21 cellular contexts compared by ENCODE assay signal in genomic region chr4:121464854-121465253, GRCh38.
A peak's percentile ranks its signal among the peaks of the same experiment; 100 is the strongest.
DNase-seq lines count a peak whose midpoint lies in the region; ATAC-seq and TF ChIP-seq lines count a peak whose summit lies in the region.
"Had no signal": no experiment of that assay in that cellular context is flagged by ENCODE, and none has a peak within 500 bp of the region (broad histone marks: within the 10 kb centered on the region; RNA-seq: fewer than 3 reads in every experiment).

No MANE protein-coding gene starts in this region.

- TF ChIP-seq EP300 in upper lobe of left lung (IDR thresholded peaks at IDR 0.05): no peak

- no peaks in the 10 kb centered on the region for H3K27me3 ChIP-seq in smooth muscle cell (ENCODE audit: low read depth)
- no peaks in the 10 kb centered on the region for H3K27me3 ChIP-seq in upper lobe of left lung
- H3K27me3 ChIP-seq in dorsolateral prefrontal cortex: peaks cover 0 to 7% (median 0%) of the 10 kb centered on the region in 45 donors
- H3K27me3 ChIP-seq: sigmoid colon, tibial nerve had no signal

- TF ChIP-seq POLR2A in upper lobe of left lung (IDR thresholded peaks at IDR 0.05): no peak

- no peaks in the 10 kb centered on the region for H3K4me1 ChIP-seq in smooth muscle cell (ENCODE audit: low read depth)
- no peaks in the 10 kb centered on the region for H3K4me1 ChIP-seq in upper lobe of left lung

- H3K27ac ChIP-seq in smooth muscle cell (ENCODE audit: low read depth) (no peak overlapping the region), upper lobe of left lung (no peak overlapping the region), dorsolateral prefrontal cortex (no peak overlapping the region)
- H3K27ac ChIP-seq: 22Rv1, sigmoid colon, tibial nerve had no signal

- H3F3A ChIP-seq in smooth muscle cell (ENCODE audit: low read depth): no peaks in the 10 kb centered on the region

- WGBS in smooth muscle cell (ENCODE audit: low lambda C conversion rate): 84% methylated on average over 2 of the region's 2 CpGs
- WGBS in upper lobe of left lung, 2 donors: 54 to 63% methylated on average over 2 of the region's 2 CpGs

- no peak for ATAC-seq in upper lobe of left lung (ENCODE audit: low FRiP score in 2 of 2)
- ATAC-seq: esophagus mucosa; left ventricle myocardium superior; stimulated activated naive B cell treated with anti-CD40 and anti-IgM and Interleukin-4, amounts not matched to agents 10 μg/mL and 1 μg/mL and 100 μg/mL, for 72 hours had no signal

- no peaks in the 10 kb centered on the region for H4K20me1 ChIP-seq in smooth muscle cell (ENCODE audit: low read depth)

- no peak overlapping the region for H3K9ac ChIP-seq in smooth muscle cell (ENCODE audit: low read depth)

- H3K79me2 ChIP-seq in smooth muscle cell (ENCODE audit: low read depth): no peaks in the 10 kb centered on the region

- intact Hi-C loops in dorsolateral prefrontal cortex (cut with DNase I): loop anchor here in 1 of 2 donors (5.0 kb wide), 1 partner anchor 187 kb away; no protein-coding TSS in a partner anchor

- no peaks in the 10 kb centered on the region for H3K36me3 ChIP-seq in smooth muscle cell (ENCODE audit: low read depth)
- H3K36me3 ChIP-seq in upper lobe of left lung: no peaks in the 10 kb centered on the region
- H3K36me3 ChIP-seq: sigmoid colon, tibial nerve had no signal

- no peak for TF ChIP-seq CTCF in smooth muscle cell (IDR thresholded peaks at IDR 0.05; ENCODE audit: borderline replicate concordance, insufficient read depth, poor library complexity, severe bottlenecking)
- TF ChIP-seq CTCF in upper lobe of left lung (IDR thresholded peaks at IDR 0.05): no peak
- TF ChIP-seq CTCF in dorsolateral prefrontal cortex (IDR thresholded peaks at IDR 0.05 in 54 of 56, conservative IDR thresholded peaks at IDR 0.05 in 2 of 56; ENCODE audit: low read depth in 1 of 56, partially characterized antibody in 56 of 56): no peak

- no peak overlapping the region for H3K4me2 ChIP-seq in smooth muscle cell

- H3K9me3 ChIP-seq in smooth muscle cell (replicated peaks; ENCODE audit: low read depth): no peaks in the 10 kb centered on the region
- peaks cover 0 to 3% (median 0%) of the 10 kb centered on the region in 4 donors for H3K9me3 ChIP-seq in upper lobe of left lung
- H3K9me3 ChIP-seq: sigmoid colon had no signal

- H2AFZ ChIP-seq in smooth muscle cell (ENCODE audit: low read depth): peak overlapping the region; percentile 13

- DNase-seq in SKM-1 treated with dmso at 0.1 percent for 144 hours (lab: John Stamatoyannopoulos, UW; ENCODE audit: unreplicated experiment) (peak; percentile 7), SKM-1 (lab: John Stamatoyannopoulos, UW; ENCODE audit: unreplicated experiment) (no peak), glomerular visceral epithelial cell (ENCODE audit: extremely low spot score) (peak; percentile 21), smooth muscle cell (lab: John Stamatoyannopoulos, UW; ENCODE audit: unreplicated experiment) (no peak), upper lobe of left lung (no peak), nucleus accumbens (lab: John Stamatoyannopoulos, UW) (no peak), dorsolateral prefrontal cortex (no peak)
- peak; percentile 18 for DNase-seq in Jurkat, Clone E6-1 (ENCODE audit: low read depth, low spot score)
- DNase-seq: activated naive CD4-positive, alpha-beta T cell; amniotic stem cell; COR-L47; left ventricle myocardium superior; NCI-H1105 treated with DMSO at 0.1 percent for 48 hours; NCI-H2107; NCI-H524; SHP77 treated with DMSO at 0.1 percent for 48 hours; sigmoid colon; stimulated activated naive B cell treated with anti-CD40 and anti-IgM and Interleukin-4, amounts not matched to agents 10 μg/mL and 1 μg/mL and 100 μg/mL, for 72 hours had no signal

- H3K4me3 ChIP-seq in Jurkat, Clone E6-1 (ENCODE audit: low read length): no peak overlapping the region
- H3K4me3 ChIP-seq in smooth muscle cell (no peak overlapping the region), upper lobe of left lung (no peak overlapping the region), dorsolateral prefrontal cortex (no peak overlapping the region)
- H3K4me3 ChIP-seq: sigmoid colon, tibial nerve had no signal

Comparison
In these comparisons a context has a peak if more than half of its experiments do, and no peak if none do; other contexts are left out.
1. DNase-seq: peak in SKM-1 treated with dmso at 0.1 percent for 144 hours (single experiment), Jurkat, Clone E6-1 (single experiment) and glomerular visceral epithelial cell (single experiment); none in SKM-1 (single experiment), smooth muscle cell (single experiment), upper lobe of left lung (0 of 2), nucleus accumbens (0 of 56) and dorsolateral prefrontal cortex (0 of 10).